Comparison of ENCODE assay signal across 18 cellular contexts in the genomic region with DNA sequence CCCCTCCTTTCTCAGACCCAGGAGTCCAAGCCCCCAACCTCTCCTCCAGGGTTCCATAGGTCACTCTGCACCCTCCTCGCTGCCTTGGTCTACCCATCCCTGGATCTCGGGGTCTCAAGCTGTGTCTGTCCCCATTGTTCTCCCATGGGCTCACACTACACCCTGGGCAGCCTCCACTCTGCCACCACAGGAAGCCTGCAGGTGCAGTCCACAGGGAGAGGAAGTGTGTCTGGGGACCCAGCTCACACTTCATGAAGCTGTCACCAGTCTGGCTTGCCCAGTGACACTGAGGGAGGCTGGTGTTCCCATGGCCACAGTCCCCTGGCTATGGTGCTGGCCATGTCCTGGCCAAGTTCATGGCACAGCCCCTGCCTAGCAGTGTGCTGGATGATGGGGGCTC. TPM values are rescaled to one million over a fixed set of nuclear protein-coding genes. Genes with fewer than 3 reads are reported as not detected.
A peak's percentile ranks its signal among the peaks of the same experiment; 100 is the strongest.
DNase-seq lines count a peak whose midpoint lies in the region; ATAC-seq and TF ChIP-seq lines count a peak whose summit lies in the region.
"Had no signal": no experiment of that assay in that cellular context is flagged by ENCODE, and none has a peak within 500 bp of the region (broad histone marks: within the 10 kb centered on the region; RNA-seq: fewer than 3 reads in every experiment).

No MANE protein-coding gene starts in this region.

- H3K27ac Mint-ChIP-seq in Calu3 (ENCODE audit: unreplicated experiment), result peak overlapping the region; percentile 27
- peak overlapping the region; percentile 75 for H3K27ac Mint-ChIP-seq in nephron progenitor cell

- H3K9ac ChIP-seq in BLaER1 treated with 17β-estradiol and CSF1 and Interleukin-3, amounts not matched to agents 10 nM and 100 nM, result peak overlapping the region; percentile 1 to 97 (median 55); a peak in 17 of 22 replicates

- H3K27me3 Mint-ChIP-seq in Calu3 (ENCODE audit: unreplicated experiment) (no peaks in the 10 kb centered on the region), nephron progenitor cell (ENCODE audit: low read depth, poor library complexity) (no peaks in the 10 kb centered on the region)

- CTCF ChIA-PET in Calu3 (lab: Charles Lee), result interaction anchor here (0.7 kb wide), 1 partner anchor 70 kb away, joined by 3 read pairs; no protein-coding TSS in a partner anchor

- no peaks in the 10 kb centered on the region for H3K27me3 ChIP-seq in BLaER1 treated with 17β-estradiol and CSF1 and Interleukin-3, amounts not matched to agents 10 nM and 100 nM
- H3K27me3 ChIP-seq: pancreas, transverse colon had no signal

- H3K27ac ChIP-seq in BLaER1 treated with 17β-estradiol and CSF1 and Interleukin-3, amounts not matched to agents 10 nM and 100 nM, result peak overlapping the region in 9 of 11 experiments; percentile 5 to 95 (median 39); a peak in 13 of 22 replicates
- H3K27ac ChIP-seq in VCaP, result peak overlapping the region; percentile 97; the same call in 1 of the 2 replicates
- H3K27ac ChIP-seq: dorsolateral prefrontal cortex, lower lobe of right lung, PC-9, transverse colon had no signal

- no TSS peak for BruUV-seq in Calu3 (replicated peaks; lab: Mats Ljungman, UMichigan)

- H3K9me3 Mint-ChIP-seq in Calu3 (ENCODE audit: low read depth, unreplicated experiment) (no peaks in the 10 kb centered on the region), nephron progenitor cell (no peaks in the 10 kb centered on the region)

- no peak for TF ChIP-seq CTCF in Calu3 (IDR thresholded peaks at IDR 0.05; ENCODE audit: unreplicated experiment)
- no peak for TF ChIP-seq CTCF in VCaP (conservative IDR thresholded peaks at IDR 0.05)
- no peak for TF ChIP-seq CTCF in nephron progenitor cell (IDR thresholded peaks at IDR 0.05)

- peak overlapping the region; percentile 88 to 100 (median 99) for H3K4me2 ChIP-seq in BLaER1 treated with 17β-estradiol and CSF1 and Interleukin-3, amounts not matched to agents 10 nM and 100 nM
- H3K4me2 ChIP-seq: PC-9 had no signal

- peaks cover 35% of the 10 kb centered on the region for H3K4me1 Mint-ChIP-seq in Calu3 (ENCODE audit: low read depth, unreplicated experiment)
- H3K4me1 Mint-ChIP-seq in nephron progenitor cell, result peaks cover 56% of the 10 kb centered on the region

- peaks cover 62 to 93% (median 79%) of the 10 kb centered on the region in 10 experiments for H3K4me1 ChIP-seq in BLaER1 treated with 17β-estradiol and CSF1 and Interleukin-3, amounts not matched to agents 10 nM and 100 nM

- intact Hi-C loops in Calu3 (cut with micrococcal nuclease; ENCODE audit: unreplicated experiment), result no loop called here

- no peak for ATAC-seq in GM21576 (IDR thresholded peaks at IDR 0.05; ENCODE audit: unreplicated experiment)
- ATAC-seq: lower lobe of right lung had no signal

- H3K4me3 Mint-ChIP-seq in Calu3 (ENCODE audit: low read depth, unreplicated experiment) (no peak overlapping the region), nephron progenitor cell (no peak overlapping the region)

- DNase-seq in Calu3 (no peak), nephron progenitor cell (no peak), NCI-H446 (lab: John Stamatoyannopoulos, UW) (no peak), midbrain (lab: John Stamatoyannopoulos, UW) (no peak)
- DNase-seq: activated effector memory CD4-positive, alpha-beta T cell treated with anti-CD3 and anti-CD28 coated beads, Interleukin-2, amount 50 U/mL, for 16 hours; dorsolateral prefrontal cortex; foreskin melanocyte; hippocampal formation; lower lobe of right lung; NCI-H1694 treated with DMSO at 0.1 percent for 48 hours; PC-9; stimulated activated naive CD4-positive, alpha-beta T cell; T-helper 1 cell; transverse colon had no signal

- peak overlapping the region in 1 of 10 experiments; percentile 4; a peak in 1 of 20 replicates for H3K4me3 ChIP-seq in BLaER1 treated with 17β-estradiol and CSF1 and Interleukin-3, amounts not matched to agents 10 nM and 100 nM
- H3K4me3 ChIP-seq: dorsolateral prefrontal cortex, lower lobe of right lung, pancreas, PC-9, transverse colon had no signal

- peaks cover 4 to 25% (median 10%) of the 10 kb centered on the region in 11 experiments; a peak in 12 of 22 replicates for H3K36me3 ChIP-seq in BLaER1 treated with 17β-estradiol and CSF1 and Interleukin-3, amounts not matched to agents 10 nM and 100 nM
- H3K36me3 ChIP-seq: lower lobe of right lung, pancreas, transverse colon had no signal

- H3K36me3 Mint-ChIP-seq in Calu3 (ENCODE audit: insufficient read depth, unreplicated experiment) (peaks cover 45% of the 10 kb centered on the region), nephron progenitor cell (ENCODE audit: low read depth) (peaks cover 29% of the 10 kb centered on the region)

- H3K9me3 ChIP-seq in BLaER1 treated with 17β-estradiol and CSF1 and Interleukin-3, amounts not matched to agents 10 nM and 100 nM (replicated peaks in 1 of 11), result no peaks in the 10 kb centered on the region
- H3K9me3 ChIP-seq: lower lobe of right lung, pancreas, transverse colon had no signal

- H4K20me1 ChIP-seq in BLaER1 treated with 17β-estradiol and CSF1 and Interleukin-3, amounts not matched to agents 10 nM and 100 nM, result peaks cover 21 to 85% (median 42%) of the 10 kb centered on the region in 11 experiments; a peak in 20 of 22 replicates

RNA-seq across cellular contexts. Expression of gene NECTIN2, which starts 5.3 kb away (rescaled TPM):
- 137 and 174 TPM in 2 replicates for total RNA-seq in Calu3 (2022)

RNA-seq across cellular contexts. Expression of gene TOMM40, which starts 39.6 kb away (rescaled TPM):
- 152 and 162 TPM in 2 replicates for total RNA-seq in Calu3 (2022)

RNA-seq across cellular contexts. Expression of gene BCAM, which starts 42.5 kb away (rescaled TPM):
- 30.0 and 31.2 TPM in 2 replicates for total RNA-seq in Calu3 (2022)

RNA-seq across cellular contexts. Expression of gene APOE, which starts 54.2 kb away (rescaled TPM):
- total RNA-seq in Calu3 (2022), result 1.1 and 4.1 TPM in 2 replicates
